In the genomic region with DNA sequence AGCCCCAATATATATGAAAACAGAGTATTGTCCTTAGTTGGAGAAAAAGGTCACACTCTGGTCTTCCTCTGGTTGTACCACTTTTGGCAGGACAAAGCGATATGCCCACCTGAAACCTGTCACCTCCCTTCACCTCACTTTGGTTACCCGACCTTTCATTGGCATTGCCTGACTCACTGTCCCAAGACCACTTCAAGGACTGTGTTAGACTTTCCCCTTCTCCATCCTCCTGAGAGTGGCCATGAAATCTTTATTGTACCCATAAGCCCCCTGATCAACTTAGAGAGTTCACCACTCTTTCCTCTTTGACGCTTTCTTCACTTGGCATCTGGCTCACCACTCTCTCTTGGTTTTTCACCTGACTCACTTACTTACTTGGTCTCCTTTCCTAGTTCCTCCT, we compare ENCODE assay signal across 26 cellular contexts.
"Had no signal": no experiment of that assay in that cellular context is flagged by ENCODE, and none has a peak within 500 bp of the region (broad histone marks: within the 10 kb centered on the region; RNA-seq: fewer than 3 reads in every experiment).

No MANE protein-coding gene starts in this region.

- H3K4me3 Mint-ChIP-seq: memory B cell; naive thymus-derived CD4-positive, alpha-beta T cell; natural killer cell treated with Interleukin-12 subunit alpha and Interleukin-12 subunit beta and Interleukin-15 and Interleukin-18, amount 100 ng/mL, for 72 hours; stimulated activated naive B cell treated with anti-CD40 and anti-IgM and Interleukin-4, amounts not matched to agents 10 μg/mL and 1 μg/mL and 100 μg/mL, for 72 hours; stimulated activated naive CD8-positive, alpha-beta T cell treated with anti-CD3 and anti-CD28 coated beads, Interleukin-15, Interleukin-2, amounts not matched to agents 100 ng/mL and 50 ng/mL, for 24 hours had no signal

- ATAC-seq: mucosa of descending colon; naive thymus-derived CD4-positive, alpha-beta T cell; natural killer cell treated with Interleukin-12 subunit alpha and Interleukin-12 subunit beta and Interleukin-15 and Interleukin-18, amount 100 ng/mL, for 72 hours; pancreas; right cardiac atrium; sciatic nerve; stimulated activated naive B cell treated with anti-CD40 and anti-IgM and Interleukin-4, amounts not matched to agents 10 μg/mL and 1 μg/mL and 100 μg/mL, for 72 hours had no signal

- H3K9me3 Mint-ChIP-seq: memory B cell; naive thymus-derived CD4-positive, alpha-beta T cell; natural killer cell treated with Interleukin-12 subunit alpha and Interleukin-12 subunit beta and Interleukin-15 and Interleukin-18, amount 100 ng/mL, for 72 hours; stimulated activated naive B cell treated with anti-CD40 and anti-IgM and Interleukin-4, amounts not matched to agents 10 μg/mL and 1 μg/mL and 100 μg/mL, for 72 hours; stimulated activated naive CD8-positive, alpha-beta T cell treated with anti-CD3 and anti-CD28 coated beads, Interleukin-15, Interleukin-2, amounts not matched to agents 100 ng/mL and 50 ng/mL, for 24 hours had no signal

- H3K36me3 Mint-ChIP-seq: memory B cell; naive thymus-derived CD4-positive, alpha-beta T cell; natural killer cell treated with Interleukin-12 subunit alpha and Interleukin-12 subunit beta and Interleukin-15 and Interleukin-18, amount 100 ng/mL, for 72 hours; stimulated activated naive B cell treated with anti-CD40 and anti-IgM and Interleukin-4, amounts not matched to agents 10 μg/mL and 1 μg/mL and 100 μg/mL, for 72 hours had no signal

- H3K4me3 ChIP-seq: hepatocyte, left ventricle myocardium inferior, lung, mucosa of descending colon, pancreas, prostate gland, skin epidermis, tibial nerve, upper lobe of left lung, vagina had no signal

- H3K4me1 ChIP-seq: left ventricle myocardium inferior, pancreas, prostate gland, tibial nerve, upper lobe of left lung, vagina had no signal

- FAIRE-seq: pancreas had no signal

- H3K4me1 Mint-ChIP-seq: memory B cell; naive thymus-derived CD4-positive, alpha-beta T cell had no signal

- H3K36me3 ChIP-seq: left ventricle myocardium inferior, pancreas, prostate gland, tibial nerve, upper lobe of left lung, vagina had no signal

- H3K9me3 ChIP-seq: left ventricle myocardium inferior, mucosa of descending colon, pancreas, prostate gland, tibial nerve, upper lobe of left lung, vagina had no signal

- H3K79me2 ChIP-seq: hepatocyte had no signal

- DNase-seq: islet precursor cell; left ventricle myocardium inferior; midbrain; mucosa of descending colon; naive thymus-derived CD4-positive, alpha-beta T cell; pancreas; posterior cingulate gyrus; retina; right cardiac atrium; stimulated activated CD4-positive, alpha-beta T cell treated with anti-CD3 and anti-CD28 coated beads, Interleukin-12 subunit alpha, Interleukin-12 subunit beta, amount 100 ng/mL, for 4 hours; stimulated activated CD4-positive, alpha-beta T cell treated with anti-CD3 and anti-CD28 coated beads, Interleukin-15, amount 100 ng/mL, for 24 hours; stimulated activated CD4-positive, alpha-beta T cell treated with anti-CD3 and anti-CD28 coated beads, Interleukin-2, amount 100 ng/mL, for 24 hours; stimulated activated CD4-positive, alpha-beta T cell treated with anti-CD3 and anti-CD28 coated beads, Interleukin-4, amount 100 ng/mL, for 1 hour; stimulated activated naive B cell treated with anti-CD40 and anti-IgM and Interleukin-4, amounts not matched to agents 10 μg/mL and 1 μg/mL and 100 μg/mL, for 72 hours; substantia nigra; upper lobe of left lung had no signal

- H3K4me2 ChIP-seq: hepatocyte had no signal

- H3K27ac Mint-ChIP-seq: memory B cell; naive thymus-derived CD4-positive, alpha-beta T cell; natural killer cell treated with Interleukin-12 subunit alpha and Interleukin-12 subunit beta and Interleukin-15 and Interleukin-18, amount 100 ng/mL, for 72 hours; stimulated activated naive B cell treated with anti-CD40 and anti-IgM and Interleukin-4, amounts not matched to agents 10 μg/mL and 1 μg/mL and 100 μg/mL, for 72 hours; stimulated activated naive CD8-positive, alpha-beta T cell treated with anti-CD3 and anti-CD28 coated beads, Interleukin-15, Interleukin-2, amounts not matched to agents 100 ng/mL and 50 ng/mL, for 24 hours had no signal

- H3K27me3 ChIP-seq: hepatocyte, pancreas, tibial nerve, upper lobe of left lung, vagina had no signal

- H3K27ac ChIP-seq: hepatocyte, left ventricle myocardium inferior, pancreas, prostate gland, tibial nerve, upper lobe of left lung, vagina had no signal

- H2AFZ ChIP-seq: hepatocyte had no signal
